In the genomic region with DNA sequence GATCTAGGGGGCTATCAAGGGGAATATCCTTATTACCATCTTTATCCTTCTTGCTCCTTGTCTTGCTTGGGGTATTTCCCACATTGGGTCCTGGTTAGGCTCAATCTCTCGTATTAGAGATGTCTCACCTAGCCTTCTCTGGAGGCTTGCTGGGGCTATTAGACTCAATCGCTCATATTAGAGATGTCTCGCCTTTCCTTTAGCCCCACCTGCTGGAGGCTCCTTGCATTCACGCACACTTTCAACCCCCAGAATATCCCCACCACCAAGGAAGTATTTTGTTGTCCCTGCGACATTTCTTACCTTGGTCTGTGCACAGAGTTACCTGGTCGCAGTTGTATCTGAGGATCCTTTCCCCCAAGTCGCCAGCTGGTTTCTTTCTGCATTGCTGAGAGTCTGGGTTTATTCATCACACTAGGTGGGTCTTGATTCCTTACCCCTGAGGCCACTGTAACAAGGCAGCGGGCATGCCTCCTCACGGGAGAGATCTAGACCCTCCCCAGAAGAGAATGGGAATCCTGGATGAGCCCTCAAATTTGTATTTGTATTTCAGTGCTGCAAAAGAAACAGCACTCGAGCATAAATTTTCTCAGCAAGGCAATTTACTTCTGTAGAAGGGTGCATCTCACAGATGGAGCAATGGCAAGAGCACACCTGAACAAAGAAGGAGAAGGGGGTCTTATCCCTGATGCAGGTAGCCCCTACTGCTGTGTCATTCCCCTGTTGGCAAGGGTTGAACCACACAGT, we compare ENCODE assay signal across 8 cellular contexts. TPM values are rescaled to one million over a fixed set of nuclear protein-coding genes. Genes with fewer than 3 reads are reported as not detected.
DNase-seq lines count a peak whose midpoint lies in the region; ATAC-seq and TF ChIP-seq lines count a peak whose summit lies in the region.

No MANE protein-coding gene starts in this region.

- H4K20me1 ChIP-seq in DND-41 (ENCODE audit: insufficient read depth, low read length) = no peaks in the 10 kb centered on the region

- H3K27ac ChIP-seq in DND-41 (ENCODE audit: low read length) (no peak overlapping the region), uterus (no peak overlapping the region)

- ATAC-seq in DND-41 (ENCODE audit: insufficient read depth, low read depth) = peak; percentile 82
- no peak for ATAC-seq in HG02884 (IDR thresholded peaks at IDR 0.05; ENCODE audit: unreplicated experiment)
- ATAC-seq in HG03175 (IDR thresholded peaks at IDR 0.05; ENCODE audit: unreplicated experiment) = no peak

- no peaks in the 10 kb centered on the region for H3K4me1 ChIP-seq in DND-41 (ENCODE audit: insufficient read depth, low read length)
- no peaks in the 10 kb centered on the region for H3K4me1 ChIP-seq in uterus

- no peaks in the 10 kb centered on the region for H3K27me3 ChIP-seq in DND-41 (ENCODE audit: insufficient read depth, low read length, poor library complexity)
- no peaks in the 10 kb centered on the region for H3K27me3 ChIP-seq in uterus

- no peak overlapping the region for H2AFZ ChIP-seq in DND-41 (ENCODE audit: low read depth, low read length)

- no peak for TF ChIP-seq POLR2A in uterus (IDR thresholded peaks at IDR 0.05)

- H3K27ac Mint-ChIP-seq in activated CD4-positive, alpha-beta memory T cell treated with anti-CD3 and anti-CD28 coated beads for 36 hours = no peak overlapping the region

- H3K27me3 Mint-ChIP-seq in activated CD4-positive, alpha-beta memory T cell treated with anti-CD3 and anti-CD28 coated beads for 36 hours = peaks cover 2% of the 10 kb centered on the region

- no peaks in the 10 kb centered on the region for H3K4me1 Mint-ChIP-seq in activated CD4-positive, alpha-beta memory T cell treated with anti-CD3 and anti-CD28 coated beads for 36 hours (ENCODE audit: low read depth)

- TF ChIP-seq CTCF in DND-41 (IDR thresholded peaks at IDR 0.05; ENCODE audit: borderline replicate concordance, extremely low read depth, low read length, poor library complexity, severe bottlenecking) (peak; percentile 85), uterus (IDR thresholded peaks at IDR 0.05) (peak in 2 of 4 experiments; percentile 12)

- H3K36me3 ChIP-seq in DND-41 (ENCODE audit: insufficient read depth, low read length) (no peaks in the 10 kb centered on the region), uterus (no peaks in the 10 kb centered on the region)

- H3K79me2 ChIP-seq in DND-41 (ENCODE audit: insufficient read depth, low read length) = no peaks in the 10 kb centered on the region

- no peaks in the 10 kb centered on the region for H3K36me3 Mint-ChIP-seq in activated CD4-positive, alpha-beta memory T cell treated with anti-CD3 and anti-CD28 coated beads for 36 hours

- H3K9me3 Mint-ChIP-seq in activated CD4-positive, alpha-beta memory T cell treated with anti-CD3 and anti-CD28 coated beads for 36 hours = peaks cover 8% of the 10 kb centered on the region

- H3K9ac ChIP-seq in DND-41 (ENCODE audit: low read depth, low read length) = no peak overlapping the region

- DNase-seq in DND-41 = peak; percentile 61
- DNase-seq in KBM-7 = peak; percentile 50
- DNase-seq in activated CD4-positive, alpha-beta memory T cell treated with anti-CD3 and anti-CD28 coated beads for 36 hours = peak; percentile 40
- DNase-seq in iPS-NIHi11 (ENCODE audit: low spot score) = peak; percentile 67
- DNase-seq in uterus = no peak
- no peak for DNase-seq in mucosa of gallbladder (ENCODE audit: low spot score)

- intact Hi-C loops in activated CD4-positive, alpha-beta memory T cell treated with anti-CD3 and anti-CD28 coated beads for 36 hours (cut with micrococcal nuclease) = loop anchor here (5.0 kb wide), 1 partner anchor 439 kb away; no protein-coding TSS in a partner anchor
- intact Hi-C loops in uterus (cut with DNase I; ENCODE audit: low total_unique reads) = no loop called here

- CTCF ChIA-PET in activated CD4-positive, alpha-beta memory T cell treated with anti-CD3 and anti-CD28 coated beads for 36 hours (lab: Charles Lee) = interaction anchor here (0.7 to 1.1 kb wide), 2 partner anchors 148 to 666 kb away, joined by 3 to 4 read pairs; no protein-coding TSS in a partner anchor

- H3K9me3 ChIP-seq in DND-41 (ENCODE audit: insufficient read depth, low read length, severe bottlenecking) = no peaks in the 10 kb centered on the region
- H3K9me3 ChIP-seq in uterus = no peaks in the 10 kb centered on the region

- no peak overlapping the region for H3K4me3 Mint-ChIP-seq in activated CD4-positive, alpha-beta memory T cell treated with anti-CD3 and anti-CD28 coated beads for 36 hours

- no peak overlapping the region for H3K4me2 ChIP-seq in DND-41 (ENCODE audit: insufficient read depth, low read length)

- in situ Hi-C loops in KBM-7 (cut with MboI; ENCODE audit: low pct_unique_long_range_greater_than_20kb, low sequenced_read_pairs) = no loop called here

- no peak overlapping the region for H3K4me3 ChIP-seq in DND-41 (ENCODE audit: low read depth in 1 of 2, low read length in 2 of 2)
- no peak overlapping the region for H3K4me3 ChIP-seq in uterus

- POLR2A ChIA-PET in activated CD4-positive, alpha-beta memory T cell treated with anti-CD3 and anti-CD28 coated beads for 36 hours (lab: Charles Lee) = no interaction called here

RNA-seq across cellular contexts. Expression of a gene that starts 15.9 kb away (rescaled TPM):
- total RNA-seq in activated CD4-positive, alpha-beta memory T cell treated with anti-CD3 and anti-CD28 coated beads for 36 hours = 1 to 10 TPM; 8.2 to 8.3 TPM
- 10 to 100 TPM in 1 of 4 donors, 1 to 10 TPM in 2, under 1 TPM in 1; 0.26 to 10.9 (median 4.2) TPM for total RNA-seq in uterus
- total RNA-seq in mucosa of gallbladder = 4.8 TPM

RNA-seq across cellular contexts. Expression of a gene that starts 31.4 kb away (rescaled TPM):
- 10 to 100 TPM; 20.1 to 22.9 TPM for total RNA-seq in activated CD4-positive, alpha-beta memory T cell treated with anti-CD3 and anti-CD28 coated beads for 36 hours
- total RNA-seq in uterus = 10 to 100 TPM in 2 of 4 donors, 1 to 10 TPM in 2; 1.8 to 19.4 (median 10.2) TPM
- 7.4 TPM for total RNA-seq in mucosa of gallbladder

RNA-seq across cellular contexts. Expression of a gene that starts 32.7 kb away (rescaled TPM):
- total RNA-seq in activated CD4-positive, alpha-beta memory T cell treated with anti-CD3 and anti-CD28 coated beads for 36 hours = not detected
- total RNA-seq in uterus = 1 to 10 TPM in 1 of 4 donors, under 1 TPM in 1, not detected in 2; 0.46 to 1.1 TPM
- 0.29 TPM for total RNA-seq in mucosa of gallbladder

RNA-seq across cellular contexts. Expression of a gene that starts 38.4 kb away (rescaled TPM):
- not detected for total RNA-seq in activated CD4-positive, alpha-beta memory T cell treated with anti-CD3 and anti-CD28 coated beads for 36 hours
- total RNA-seq in uterus (not detected), mucosa of gallbladder (not detected)

Comparison
In these comparisons a context has a peak if more than half of its experiments do, and no peak if none do; other contexts are left out.
1. DNase-seq: peak in DND-41 (single experiment), KBM-7 (single experiment), activated CD4-positive, alpha-beta memory T cell treated with anti-CD3 and anti-CD28 coated beads for 36 hours (single experiment) and iPS-NIHi11 (single experiment); none in uterus (0 of 2) and mucosa of gallbladder (single experiment).